In the genomic region with DNA sequence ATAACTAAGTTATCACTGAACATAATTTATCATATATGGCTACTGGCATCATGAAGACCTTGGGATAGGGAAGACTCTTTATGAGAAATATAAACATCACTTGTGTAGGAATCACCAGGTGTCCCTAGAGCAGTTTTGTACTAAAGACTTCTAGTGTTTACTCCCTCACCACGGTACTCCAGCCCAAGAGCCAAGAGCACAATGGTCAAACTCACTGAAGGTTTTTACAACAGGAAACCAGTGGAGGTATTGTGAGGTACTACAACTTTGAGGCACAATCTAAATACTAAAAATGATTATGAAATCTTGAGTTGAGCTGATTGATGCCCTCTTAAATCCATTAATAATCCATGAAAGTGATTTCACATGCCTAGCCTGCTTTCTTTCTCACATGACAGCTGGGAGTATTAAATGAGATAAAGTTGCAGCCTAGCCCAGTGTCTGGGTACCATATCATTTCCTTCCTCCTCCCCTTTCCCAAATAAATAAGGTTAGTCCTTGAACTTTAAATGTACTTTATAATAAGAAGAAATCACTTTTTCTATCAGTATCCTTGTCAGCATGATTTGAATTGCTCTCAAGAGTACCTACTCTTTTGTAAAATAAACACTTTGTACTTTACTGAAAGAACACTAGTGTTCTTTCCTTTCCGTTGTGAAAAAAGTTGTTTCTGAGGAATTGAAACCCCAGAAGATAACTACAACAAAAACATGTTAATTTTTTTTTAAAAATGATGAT, we compare ENCODE assay signal across 1 cellular context.
TF ChIP-seq lines count a peak whose summit lies in the region.

No MANE protein-coding gene starts in this region.

TF ChIP-seq in HCT116, 20 proteins besides CTCF, POLR2A, EP300 and RAD21 (continued from another document):
- TF ChIP-seq, protein P1, sequence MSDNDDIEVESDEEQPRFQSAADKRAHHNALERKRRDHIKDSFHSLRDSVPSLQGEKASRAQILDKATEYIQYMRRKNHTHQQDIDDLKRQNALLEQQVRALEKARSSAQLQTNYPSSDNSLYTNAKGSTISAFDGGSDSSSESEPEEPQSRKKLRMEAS (IDR thresholded peaks at IDR 0.05): no peak
- TF ChIP-seq YY1 (IDR thresholded peaks at IDR 0.05; ENCODE audit: extremely low read depth, insufficient replicate concordance, low read depth, low read length): no peak
- TF ChIP-seq TCF7L2 (IDR thresholded peaks at IDR 0.05; ENCODE audit: borderline replicate concordance, extremely low read depth, insufficient read depth, insufficient read length): no peak
- no peak for TF ChIP-seq SP1 (IDR thresholded peaks at IDR 0.05; ENCODE audit: low read depth)
- TF ChIP-seq EZH2 (IDR thresholded peaks at IDR 0.05): no peak
- TF ChIP-seq ZFX (IDR thresholded peaks at IDR 0.05): no peak
- TF ChIP-seq CEBPB (IDR thresholded peaks at IDR 0.05; ENCODE audit: low read depth): no peak
- no peak for TF ChIP-seq EZH2phosphoT487 (IDR thresholded peaks at IDR 0.05; ENCODE audit: borderline replicate concordance)
